1 cellular context compared by ENCODE assay signal in the genomic region with DNA sequence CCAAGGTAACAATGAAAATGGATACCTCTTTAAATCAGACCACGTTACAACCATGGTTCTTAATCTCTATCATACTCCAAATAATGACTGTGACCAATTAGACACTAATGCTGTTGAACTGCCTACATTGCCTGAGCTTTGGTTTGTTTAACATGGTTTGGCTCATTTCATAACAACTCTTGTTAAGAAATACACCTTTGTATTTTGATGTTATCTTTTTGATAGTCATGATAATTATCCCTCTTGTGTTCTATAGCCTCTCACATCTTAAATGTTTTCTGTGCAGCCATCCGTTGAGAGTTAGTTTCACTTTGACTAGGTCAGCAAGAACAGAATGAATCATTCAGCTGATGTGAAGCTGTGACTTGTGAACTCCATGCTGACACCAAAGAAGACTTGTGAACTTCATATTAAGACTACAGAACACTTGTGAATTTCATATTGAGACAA.
A peak's percentile ranks its signal among the peaks of the same experiment; 100 is the strongest.
TF ChIP-seq lines count a peak whose summit lies in the region.

No MANE protein-coding gene starts in this region.

TF ChIP-seq in GM12878, 131 proteins besides CTCF, POLR2A, EP300 and RAD21 (continued from another document and continues in another):
- TF ChIP-seq, protein P1, sequence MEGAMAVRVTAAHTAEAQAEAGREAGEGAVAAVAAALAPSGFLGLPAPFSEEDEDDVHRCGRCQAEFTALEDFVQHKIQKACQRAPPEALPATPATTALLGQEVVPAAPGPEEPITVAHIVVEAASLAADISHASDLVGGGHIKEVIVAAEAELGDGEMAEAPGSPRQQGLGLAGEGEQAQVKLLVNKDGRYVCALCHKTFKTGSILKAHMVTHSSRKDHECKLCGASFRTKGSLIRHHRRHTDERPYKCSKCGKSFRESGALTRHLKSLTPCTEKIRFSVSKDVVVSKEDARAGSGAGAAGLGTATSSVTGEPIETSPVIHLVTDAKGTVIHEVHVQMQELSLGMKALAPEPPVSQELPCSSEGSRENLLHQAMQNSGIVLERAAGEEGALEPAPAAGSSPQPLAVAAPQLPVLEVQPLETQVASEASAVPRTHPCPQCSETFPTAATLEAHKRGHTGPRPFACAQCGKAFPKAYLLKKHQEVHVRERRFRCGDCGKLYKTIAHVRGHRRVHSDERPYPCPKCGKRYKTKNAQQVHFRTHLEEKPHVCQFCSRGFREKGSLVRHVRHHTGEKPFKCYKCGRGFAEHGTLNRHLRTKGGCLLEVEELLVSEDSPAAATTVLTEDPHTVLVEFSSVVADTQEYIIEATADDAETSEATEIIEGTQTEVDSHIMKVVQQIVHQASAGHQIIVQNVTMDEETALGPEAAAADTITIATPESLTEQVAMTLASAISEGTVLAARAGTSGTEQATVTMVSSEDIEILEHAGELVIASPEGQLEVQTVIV (IDR thresholded peaks at IDR 0.05; ENCODE audit: borderline replicate concordance, partially characterized antibody), result no peak
- TF ChIP-seq CBFB (IDR thresholded peaks at IDR 0.05; ENCODE audit: low read depth) (no peak), CREB1 (IDR thresholded peaks at IDR 0.05; ENCODE audit: low read depth) (no peak), SUZ12 (IDR thresholded peaks at IDR 0.05; ENCODE audit: unreplicated experiment) (no peak), SMC3 (IDR thresholded peaks at IDR 0.05; ENCODE audit: borderline replicate concordance, low read length) (no peak), PRDM15 (CRISPR knock-in tag; IDR thresholded peaks at IDR 0.05) (no peak), MXI1 (IDR thresholded peaks at IDR 0.05; ENCODE audit: low read depth, low read length) (no peak), CHD4 (IDR thresholded peaks at IDR 0.05) (no peak), ZZZ3 (IDR thresholded peaks at IDR 0.05; ENCODE audit: control insufficient read depth, insufficient read length, low read depth) (no peak), BCL11A (IDR thresholded peaks at IDR 0.05; ENCODE audit: low read depth, low read length) (peak; percentile 84), CHD2 (IDR thresholded peaks at IDR 0.05; ENCODE audit: borderline replicate concordance, low read depth, low read length) (peak; percentile 67; the same call in 1 of the 2 replicates), EGR1 (IDR thresholded peaks at IDR 0.05; ENCODE audit: borderline replicate concordance in 1 of 2, low read depth in 2 of 2, low read length in 2 of 2) (no peak), PML (IDR thresholded peaks at IDR 0.05; ENCODE audit: low read length) (0 out of 2 replicates have a peak, but pooled peaks have one; percentile 44), JUND (IDR thresholded peaks at IDR 0.05; ENCODE audit: low read depth, low read length) (peak; percentile 93), PAX8 (IDR thresholded peaks at IDR 0.05) (no peak), CBX3 (IDR thresholded peaks at IDR 0.05; ENCODE audit: borderline replicate concordance, low read depth) (no peak), IKZF1 (conservative IDR thresholded peaks at IDR 0.05) (peak; percentile 65), BRCA1 (IDR thresholded peaks at IDR 0.05; ENCODE audit: low read depth, low read length) (no peak), NFIC (IDR thresholded peaks at IDR 0.05; ENCODE audit: low read depth, low read length) (peak; percentile 90), ZNF207 (IDR thresholded peaks at IDR 0.05; ENCODE audit: borderline replicate concordance) (no peak), NR2C2 (IDR thresholded peaks at IDR 0.05; ENCODE audit: borderline replicate concordance, control insufficient read depth, insufficient read length, low read depth) (no peak), CUX1 (IDR thresholded peaks at IDR 0.05; ENCODE audit: insufficient replicate concordance, low read depth, low read length) (no peak), CREM (IDR thresholded peaks at IDR 0.05; ENCODE audit: low read depth) (peak; percentile 54; the same call in 1 of the 2 replicates), POLR2AphosphoS5 (IDR thresholded peaks at IDR 0.05; ENCODE audit: low read length) (no peak), ZNF217 (IDR thresholded peaks at IDR 0.05) (peak; percentile 71; the same call in 1 of the 2 replicates), SKIL (IDR thresholded peaks at IDR 0.05; ENCODE audit: low read depth, poor library complexity, severe bottlenecking) (no peak), ASH2L (IDR thresholded peaks at IDR 0.05; ENCODE audit: borderline replicate concordance, low read depth) (no peak), IRF3 (IDR thresholded peaks at IDR 0.05) (no peak), MTA3 (IDR thresholded peaks at IDR 0.05; ENCODE audit: borderline replicate concordance, low read length) (no peak), ZBED1 (IDR thresholded peaks at IDR 0.05; ENCODE audit: borderline replicate concordance) (peak; percentile 64; the same call in 1 of the 2 replicates), YBX1 (IDR thresholded peaks at IDR 0.05) (no peak), IKZF2 (IDR thresholded peaks at IDR 0.05) (peak; percentile 72 to 78), NFXL1 (IDR thresholded peaks at IDR 0.05; ENCODE audit: borderline replicate concordance) (no peak), BHLHE40 (IDR thresholded peaks at IDR 0.05; ENCODE audit: borderline replicate concordance in 1 of 2, low read depth in 2 of 2, low read length in 1 of 2) (peak; percentile 31 to 62; a peak in 3 of 4 replicates), TCF12 (IDR thresholded peaks at IDR 0.05; ENCODE audit: low read depth, low read length) (no peak), NBN (IDR thresholded peaks at IDR 0.05) (no peak), SUPT20H (IDR thresholded peaks at IDR 0.05; ENCODE audit: borderline replicate concordance, control insufficient read depth, low read depth, low read length) (no peak), MYC (IDR thresholded peaks at IDR 0.05; ENCODE audit: insufficient read depth, insufficient read length, insufficient replicate concordance, low read length, severe bottlenecking) (no peak), TBL1XR1 (IDR thresholded peaks at IDR 0.05; ENCODE audit: low read depth, low read length) (no peak), E2F4 (IDR thresholded peaks at IDR 0.05; ENCODE audit: low read depth, low read length) (no peak), RB1 (IDR thresholded peaks at IDR 0.05; ENCODE audit: borderline replicate concordance) (no peak), RFX5 (IDR thresholded peaks at IDR 0.05; ENCODE audit: low read depth, low read length) (no peak), YY1 (IDR thresholded peaks at IDR 0.05; ENCODE audit: low read depth, low read length) (no peak), TCF7 (IDR thresholded peaks at IDR 0.05; ENCODE audit: borderline replicate concordance) (no peak), POLR2AphosphoS2 (IDR thresholded peaks at IDR 0.05; ENCODE audit: low read depth, low read length) (no peak), MTA2 (IDR thresholded peaks at IDR 0.05; ENCODE audit: low read depth) (peak; percentile 96), TAF1 (IDR thresholded peaks at IDR 0.05; ENCODE audit: borderline replicate concordance, low read depth, low read length) (no peak), HDGF (IDR thresholded peaks at IDR 0.05) (no peak), HDAC2 (IDR thresholded peaks at IDR 0.05) (no peak), CHD1 (IDR thresholded peaks at IDR 0.05; ENCODE audit: low read depth, low read length) (no peak)
- TF ChIP-seq, protein P2, sequence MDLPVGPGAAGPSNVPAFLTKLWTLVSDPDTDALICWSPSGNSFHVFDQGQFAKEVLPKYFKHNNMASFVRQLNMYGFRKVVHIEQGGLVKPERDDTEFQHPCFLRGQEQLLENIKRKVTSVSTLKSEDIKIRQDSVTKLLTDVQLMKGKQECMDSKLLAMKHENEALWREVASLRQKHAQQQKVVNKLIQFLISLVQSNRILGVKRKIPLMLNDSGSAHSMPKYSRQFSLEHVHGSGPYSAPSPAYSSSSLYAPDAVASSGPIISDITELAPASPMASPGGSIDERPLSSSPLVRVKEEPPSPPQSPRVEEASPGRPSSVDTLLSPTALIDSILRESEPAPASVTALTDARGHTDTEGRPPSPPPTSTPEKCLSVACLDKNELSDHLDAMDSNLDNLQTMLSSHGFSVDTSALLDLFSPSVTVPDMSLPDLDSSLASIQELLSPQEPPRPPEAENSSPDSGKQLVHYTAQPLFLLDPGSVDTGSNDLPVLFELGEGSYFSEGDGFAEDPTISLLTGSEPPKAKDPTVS (IDR thresholded peaks at IDR 0.05; ENCODE audit: low read depth, low read length), result no peak
